8 cellular contexts compared by ENCODE assay signal in the genomic region with DNA sequence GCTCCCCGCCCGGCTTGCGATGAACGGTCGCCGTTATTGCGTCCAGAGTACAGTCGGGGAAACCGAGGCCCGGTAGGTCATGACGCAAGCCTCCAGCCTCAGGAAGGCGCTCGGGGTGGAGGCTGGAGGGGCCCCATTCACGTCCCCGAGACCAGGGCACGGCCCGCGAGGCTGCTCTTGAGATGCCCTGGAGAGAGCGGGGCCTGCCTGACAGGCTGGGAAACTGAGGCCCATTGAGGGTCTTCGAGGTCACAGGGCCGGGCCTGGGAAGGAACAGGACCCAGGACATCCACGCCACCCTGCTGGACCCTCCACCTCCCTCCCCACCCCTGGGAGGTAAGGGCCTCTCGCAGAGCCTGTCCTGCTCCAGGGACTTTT. TPM values are rescaled to one million over a fixed set of nuclear protein-coding genes. Genes with fewer than 3 reads are reported as not detected.
DNase-seq lines count a peak whose midpoint lies in the region; ATAC-seq and TF ChIP-seq lines count a peak whose summit lies in the region.

No MANE protein-coding gene starts in this region.

- H3K9me3 ChIP-seq in hepatocyte (ENCODE audit: low read depth), result no peaks in the 10 kb centered on the region

- H3K27me3 Mint-ChIP-seq in activated T-cell treated with anti-CD3 and anti-CD28 coated beads, Interleukin-2, amount 50 U/mL, for 24 hours, result peaks cover 3% of the 10 kb centered on the region
- peaks cover 2% of the 10 kb centered on the region for H3K27me3 Mint-ChIP-seq in activated CD4-positive, alpha-beta memory T cell treated with anti-CD3 and anti-CD28 coated beads, Interleukin-2, amount 10 ng/mL, durations not matched to agents 7 days and 5 days
- peaks cover 8% of the 10 kb centered on the region for H3K27me3 Mint-ChIP-seq in stimulated activated naive CD8-positive, alpha-beta T cell treated with anti-CD3 and anti-CD28 coated beads, Interleukin-15, amount 100 ng/mL, for 72 hours

- H3K4me1 Mint-ChIP-seq in activated T-cell treated with anti-CD3 and anti-CD28 coated beads, Interleukin-2, amount 50 U/mL, for 24 hours (ENCODE audit: low read depth), result peaks cover 27% of the 10 kb centered on the region
- H3K4me1 Mint-ChIP-seq in activated CD4-positive, alpha-beta memory T cell treated with anti-CD3 and anti-CD28 coated beads, Interleukin-2, amount 10 ng/mL, durations not matched to agents 7 days and 5 days, result peaks cover 22% of the 10 kb centered on the region
- peaks cover 41% of the 10 kb centered on the region for H3K4me1 Mint-ChIP-seq in stimulated activated naive CD8-positive, alpha-beta T cell treated with anti-CD3 and anti-CD28 coated beads, Interleukin-15, amount 100 ng/mL, for 72 hours

- no peaks in the 10 kb centered on the region for H4K20me1 ChIP-seq in hepatocyte (ENCODE audit: insufficient read depth, poor library complexity, severe bottlenecking)

- H3K4me3 Mint-ChIP-seq in activated T-cell treated with anti-CD3 and anti-CD28 coated beads, Interleukin-2, amount 50 U/mL, for 24 hours, result peak overlapping the region; percentile 87
- H3K4me3 Mint-ChIP-seq in activated CD4-positive, alpha-beta memory T cell treated with anti-CD3 and anti-CD28 coated beads, Interleukin-2, amount 10 ng/mL, durations not matched to agents 7 days and 5 days, result peak overlapping the region; percentile 87
- H3K4me3 Mint-ChIP-seq in stimulated activated naive CD8-positive, alpha-beta T cell treated with anti-CD3 and anti-CD28 coated beads, Interleukin-15, amount 100 ng/mL, for 72 hours, result peak overlapping the region; percentile 93 to 95

- no peaks in the 10 kb centered on the region for H3K27me3 ChIP-seq in hepatocyte

- DNase-seq in activated T-cell treated with anti-CD3 and anti-CD28 coated beads, Interleukin-2, amount 50 U/mL, for 24 hours, result no peak
- no peak for DNase-seq in activated T-cell treated with anti-CD3 and anti-CD28 coated beads, Interleukin-2, amount 50 U/mL, for 1 hour
- DNase-seq in activated CD4-positive, alpha-beta memory T cell treated with anti-CD3 and anti-CD28 coated beads, Interleukin-2, amount 10 ng/mL, durations not matched to agents 7 days and 5 days, result no peak
- DNase-seq in hepatocyte (ENCODE audit: low spot score), result no peak
- DNase-seq in stimulated activated naive CD8-positive, alpha-beta T cell treated with anti-CD3 and anti-CD28 coated beads, Interleukin-15, amount 100 ng/mL, for 72 hours, result no peak
- DNase-seq in CD1c-positive myeloid dendritic cell (ENCODE audit: extremely low spot score), result no peak
- no peak for DNase-seq in SHP77 treated with DMSO at 0.1 percent for 48 hours (lab: John Stamatoyannopoulos, UW)

- H3K4me2 ChIP-seq in hepatocyte, result peak overlapping the region; percentile 95

- peak; percentile 19 for ATAC-seq in stimulated activated naive CD8-positive, alpha-beta T cell treated with anti-CD3 and anti-CD28 coated beads, Interleukin-15, amount 100 ng/mL, for 72 hours
- no peak for ATAC-seq in HG03342 (IDR thresholded peaks at IDR 0.05; ENCODE audit: unreplicated experiment)

- peak overlapping the region; percentile 69 for H2AFZ ChIP-seq in hepatocyte

- no peaks in the 10 kb centered on the region for H3K36me3 ChIP-seq in hepatocyte (replicated peaks; ENCODE audit: insufficient read depth, low read depth)

- H3K27ac Mint-ChIP-seq in activated T-cell treated with anti-CD3 and anti-CD28 coated beads, Interleukin-2, amount 50 U/mL, for 24 hours, result peak overlapping the region; percentile 84
- H3K27ac Mint-ChIP-seq in activated CD4-positive, alpha-beta memory T cell treated with anti-CD3 and anti-CD28 coated beads, Interleukin-2, amount 10 ng/mL, durations not matched to agents 7 days and 5 days, result peak overlapping the region; percentile 54
- peak overlapping the region; percentile 74 to 80 for H3K27ac Mint-ChIP-seq in stimulated activated naive CD8-positive, alpha-beta T cell treated with anti-CD3 and anti-CD28 coated beads, Interleukin-15, amount 100 ng/mL, for 72 hours

- no peak for TF ChIP-seq CTCF in hepatocyte (IDR thresholded peaks at IDR 0.05; ENCODE audit: poor library complexity)

- WGBS in hepatocyte (ENCODE audit: low lambda C conversion rate, missing lambda C conversion rate), result 4% methylated on average over 14 of the region's 23 CpGs

- peaks cover 33% of the 10 kb centered on the region for H3K36me3 Mint-ChIP-seq in activated T-cell treated with anti-CD3 and anti-CD28 coated beads, Interleukin-2, amount 50 U/mL, for 24 hours (ENCODE audit: low read depth)
- H3K36me3 Mint-ChIP-seq in activated CD4-positive, alpha-beta memory T cell treated with anti-CD3 and anti-CD28 coated beads, Interleukin-2, amount 10 ng/mL, durations not matched to agents 7 days and 5 days (ENCODE audit: low read depth), result peaks cover 22% of the 10 kb centered on the region

- H3K79me2 ChIP-seq in hepatocyte, result peaks cover 25% of the 10 kb centered on the region

- POLR2A ChIA-PET in activated CD4-positive, alpha-beta memory T cell treated with anti-CD3 and anti-CD28 coated beads, Interleukin-2, amount 10 ng/mL, durations not matched to agents 7 days and 5 days (lab: Charles Lee), result no interaction called here

- H3K4me1 ChIP-seq in hepatocyte (ENCODE audit: insufficient read depth), result peaks cover 5% of the 10 kb centered on the region

- H3K9me2 ChIP-seq in hepatocyte (replicated peaks; ENCODE audit: insufficient read depth), result no peaks in the 10 kb centered on the region

- H3K27ac ChIP-seq in hepatocyte, result peak overlapping the region; percentile 95

- H3K9me3 Mint-ChIP-seq in activated T-cell treated with anti-CD3 and anti-CD28 coated beads, Interleukin-2, amount 50 U/mL, for 24 hours, result no peaks in the 10 kb centered on the region
- no peaks in the 10 kb centered on the region for H3K9me3 Mint-ChIP-seq in activated CD4-positive, alpha-beta memory T cell treated with anti-CD3 and anti-CD28 coated beads, Interleukin-2, amount 10 ng/mL, durations not matched to agents 7 days and 5 days
- peaks cover 0 to 7% of the 10 kb centered on the region in 2 donors for H3K9me3 Mint-ChIP-seq in stimulated activated naive CD8-positive, alpha-beta T cell treated with anti-CD3 and anti-CD28 coated beads, Interleukin-15, amount 100 ng/mL, for 72 hours

- CTCF ChIA-PET in activated CD4-positive, alpha-beta memory T cell treated with anti-CD3 and anti-CD28 coated beads, Interleukin-2, amount 10 ng/mL, durations not matched to agents 7 days and 5 days (lab: Charles Lee), result interaction anchor here (2.2 kb wide), 1 partner anchor 140 kb away, joined by 6 read pairs; no protein-coding TSS in a partner anchor

- H3K4me3 ChIP-seq in hepatocyte, result peak overlapping the region; percentile 69

RNA-seq across cellular contexts. Expression of gene NDUFS7, which starts 0.4 kb away (rescaled TPM):
- total RNA-seq in activated CD4-positive, alpha-beta memory T cell treated with anti-CD3 and anti-CD28 coated beads, Interleukin-2, amount 10 ng/mL, durations not matched to agents 7 days and 5 days, result 100 to 1,000 TPM; 107 to 109 TPM
- total RNA-seq in hepatocyte, result 81.6 and 130 TPM in 2 replicates
- polyA plus RNA-seq in hepatocyte, result 270 and 276 TPM in 2 replicates

RNA-seq across cellular contexts. Expression of gene GAMT, which starts 17.3 kb away (rescaled TPM):
- total RNA-seq in activated CD4-positive, alpha-beta memory T cell treated with anti-CD3 and anti-CD28 coated beads, Interleukin-2, amount 10 ng/mL, durations not matched to agents 7 days and 5 days, result 10 to 100 TPM; 13.2 to 13.8 TPM
- total RNA-seq in hepatocyte, result 121 and 122 TPM in 2 replicates
- polyA plus RNA-seq in hepatocyte, result 148 and 170 TPM in 2 replicates

RNA-seq across cellular contexts. Expression of gene DAZAP1, which starts 23.3 kb away (rescaled TPM):
- total RNA-seq in activated CD4-positive, alpha-beta memory T cell treated with anti-CD3 and anti-CD28 coated beads, Interleukin-2, amount 10 ng/mL, durations not matched to agents 7 days and 5 days, result 100 to 1,000 TPM; 194 to 218 TPM
- total RNA-seq in hepatocyte, result 42.4 and 46.8 TPM in 2 replicates
- 35.8 and 37.9 TPM in 2 replicates for polyA plus RNA-seq in hepatocyte

RNA-seq across cellular contexts. Expression of gene RPS15, which starts 54.1 kb away (rescaled TPM):
- 1,000 to 10,000 TPM; 1,378 to 1,409 TPM for total RNA-seq in activated CD4-positive, alpha-beta memory T cell treated with anti-CD3 and anti-CD28 coated beads, Interleukin-2, amount 10 ng/mL, durations not matched to agents 7 days and 5 days
- 1,556 and 1,885 TPM in 2 replicates for total RNA-seq in hepatocyte
- polyA plus RNA-seq in hepatocyte, result 938 and 950 TPM in 2 replicates
